ENCODE assay signal across 23 cellular contexts in genomic region chr9:20784196-20784595, GRCh38.
"Had no signal": no experiment of that assay in that cellular context is flagged by ENCODE, and none has a peak within 500 bp of the region (broad histone marks: within the 10 kb centered on the region; RNA-seq: fewer than 3 reads in every experiment).

No MANE protein-coding gene starts in this region.

- H3K27me3 ChIP-seq: colonic mucosa, gastrocnemius medialis, left lung, right atrium auricular region, sigmoid colon, transverse colon, upper lobe of right lung, uterus had no signal

- H3K4me1 Mint-ChIP-seq: stimulated activated effector memory CD8-positive, alpha-beta T cell treated with anti-CD3 and anti-CD28 coated beads, Interleukin-12 subunit alpha, Interleukin-12 subunit beta, amount 100 ng/mL, for 72 hours had no signal

- H3K4me1 ChIP-seq: colonic mucosa, left lung, prostate gland, transverse colon, upper lobe of right lung had no signal

- H3K27ac ChIP-seq: colonic mucosa, gastrocnemius medialis, left lung, prostate gland, right atrium auricular region, sigmoid colon, thoracic aorta, transverse colon, upper lobe of right lung had no signal

- ATAC-seq: gastrocnemius medialis; left cardiac atrium; left lung; naive thymus-derived CD4-positive, alpha-beta T cell; stimulated activated effector memory CD8-positive, alpha-beta T cell treated with anti-CD3 and anti-CD28 coated beads, Interleukin-12 subunit alpha, Interleukin-12 subunit beta, amount 100 ng/mL, for 72 hours; upper lobe of right lung had no signal

- H3K9me3 ChIP-seq: colonic mucosa, gastrocnemius medialis, left lung, prostate gland, right atrium auricular region, sigmoid colon, thoracic aorta, transverse colon, upper lobe of right lung, uterus had no signal

- DNase-seq: colonic mucosa; effector CD8-positive, alpha-beta T cell; gastrocnemius medialis; head of caudate nucleus; left cardiac atrium; left lung; mesenchymal stem cell; midbrain; naive thymus-derived CD4-positive, alpha-beta T cell; sigmoid colon; stimulated activated CD4-positive, alpha-beta T cell treated with anti-CD3 and anti-CD28 coated beads, Interleukin-2, amount 100 ng/mL, for 24 hours; stimulated activated CD4-positive, alpha-beta T cell treated with anti-CD3 and anti-CD28 coated beads, Interleukin-4, amount 100 ng/mL, for 24 hours; stimulated activated naive CD4-positive, alpha-beta T cell treated with Interleukin-2 at 50 U/mL for 16 hours; substantia nigra; transverse colon; upper lobe of right lung; uterus had no signal

- H3K36me3 ChIP-seq: colonic mucosa, prostate gland, sigmoid colon, thoracic aorta, uterus had no signal

- H3K9me3 Mint-ChIP-seq: dendritic cell treated with granulocyte-macrophage colony-stimulating factor and Interleukin-4, amounts not matched to agents 40 ng/mL and 50 ng/mL, for 4 days; naive thymus-derived CD4-positive, alpha-beta T cell; nephron; stimulated activated effector memory CD8-positive, alpha-beta T cell treated with anti-CD3 and anti-CD28 coated beads, Interleukin-12 subunit alpha, Interleukin-12 subunit beta, amount 100 ng/mL, for 72 hours had no signal

- H3K27ac Mint-ChIP-seq: dendritic cell treated with granulocyte-macrophage colony-stimulating factor and Interleukin-4, amounts not matched to agents 40 ng/mL and 50 ng/mL, for 4 days; naive thymus-derived CD4-positive, alpha-beta T cell; stimulated activated effector memory CD8-positive, alpha-beta T cell treated with anti-CD3 and anti-CD28 coated beads, Interleukin-12 subunit alpha, Interleukin-12 subunit beta, amount 100 ng/mL, for 72 hours had no signal

- H3K4me3 ChIP-seq: colonic mucosa, gastrocnemius medialis, left lung, prostate gland, right atrium auricular region, sigmoid colon, thoracic aorta, transverse colon, upper lobe of right lung, uterus had no signal

- H3K4me3 Mint-ChIP-seq: dendritic cell treated with granulocyte-macrophage colony-stimulating factor and Interleukin-4, amounts not matched to agents 40 ng/mL and 50 ng/mL, for 4 days; naive thymus-derived CD4-positive, alpha-beta T cell; nephron; stimulated activated effector memory CD8-positive, alpha-beta T cell treated with anti-CD3 and anti-CD28 coated beads, Interleukin-12 subunit alpha, Interleukin-12 subunit beta, amount 100 ng/mL, for 72 hours had no signal

- H3K27me3 Mint-ChIP-seq: dendritic cell treated with granulocyte-macrophage colony-stimulating factor and Interleukin-4, amounts not matched to agents 40 ng/mL and 50 ng/mL, for 4 days; naive thymus-derived CD4-positive, alpha-beta T cell had no signal
